Comparison of ENCODE assay signal across 8 cellular contexts in the genomic region with DNA sequence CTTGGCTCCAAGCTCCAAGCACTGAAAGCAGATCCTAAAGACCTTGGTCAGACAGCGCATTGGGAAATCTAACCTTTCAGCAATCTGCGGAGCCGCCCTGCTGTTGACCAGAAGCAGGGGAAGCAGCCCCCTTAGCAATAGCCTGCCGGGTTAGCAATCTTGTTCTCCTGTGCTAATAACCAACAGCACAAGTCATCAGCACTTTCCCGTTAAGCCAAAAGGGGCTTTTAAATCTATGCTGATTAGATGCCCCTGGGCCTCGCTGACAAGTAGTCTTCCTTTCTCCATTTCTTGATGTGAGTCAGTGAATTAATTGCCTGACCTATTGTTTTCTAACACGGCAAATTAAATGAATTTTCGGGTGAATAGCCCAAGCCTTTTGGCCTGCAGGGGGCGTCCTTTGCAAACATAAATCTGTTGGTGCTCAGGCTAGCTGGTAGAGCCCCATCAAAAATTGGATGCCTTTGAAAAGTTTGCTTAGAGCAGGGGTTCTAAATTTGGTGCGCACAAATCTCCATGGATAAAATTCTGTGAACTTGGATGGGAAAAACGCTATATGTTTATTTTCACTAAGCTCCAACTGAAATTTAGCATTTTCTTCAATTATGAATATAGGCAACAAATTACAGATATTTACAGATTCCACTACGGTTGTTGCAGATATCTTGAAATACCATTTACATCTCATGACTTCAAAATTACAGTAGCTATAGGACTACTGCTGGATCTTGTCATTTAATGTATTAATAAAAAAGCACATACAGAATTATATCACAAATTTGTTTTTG. TPM values are rescaled to one million over a fixed set of nuclear protein-coding genes. Genes with fewer than 3 reads are reported as not detected.
DNase-seq lines count a peak whose midpoint lies in the region; ATAC-seq and TF ChIP-seq lines count a peak whose summit lies in the region.

No MANE protein-coding gene starts in this region.

- H2BK12ac ChIP-seq in H9 (ENCODE audit: insufficient read length, low read depth, low read length): no peak overlapping the region

- peak overlapping the region; percentile 43 to 62; a peak in 3 of 5 replicates for H3K4me3 Mint-ChIP-seq in H9

- H3K27ac ChIP-seq in H9 (ENCODE audit: insufficient read length, low read depth, low read length) (no peak overlapping the region), colonic mucosa (no peak overlapping the region), liver (ENCODE audit: low read depth in 1 of 2, low read length in 2 of 2) (peak overlapping the region; percentile 39 to 71)

- H3K4me1 Mint-ChIP-seq in H9: peaks cover 26 to 34% of the 10 kb centered on the region in 2 experiments

- DNase-seq in DMS 273 treated with DMSO at 0.1 percent for 48 hours (lab: John Stamatoyannopoulos, UW): peak; percentile 11
- DNase-seq in H9: peak; percentile 81
- peak; percentile 9 for DNase-seq in NCI-H446 treated with DMSO at 0.1 percent for 48 hours (lab: John Stamatoyannopoulos, UW)
- DNase-seq in activated CD4-positive, alpha-beta T cell treated with anti-CD3 and anti-CD28 coated beads for 24 hours (ENCODE audit: low read depth in 2 of 2): peak; percentile 76 to 86
- peak; percentile 90 for DNase-seq in colonic mucosa
- peak; percentile 86 for DNase-seq in stimulated activated CD4-positive, alpha-beta T cell treated with anti-CD3 and anti-CD28 coated beads, Interleukin-4, amount 100 ng/mL, for 1 hour

- H3K27me3 ChIP-seq in H9 (ENCODE audit: insufficient read depth, low read length): no peaks in the 10 kb centered on the region
- no peaks in the 10 kb centered on the region for H3K27me3 ChIP-seq in colonic mucosa
- no peaks in the 10 kb centered on the region for H3K27me3 ChIP-seq in liver (ENCODE audit: control insufficient read depth in 4 of 4, insufficient read depth in 4 of 4, low read length in 3 of 4)

- no peaks in the 10 kb centered on the region for H3K79me1 ChIP-seq in H9 (ENCODE audit: insufficient read depth, low read depth, low read length, poor library complexity, severe bottlenecking)

- H3K23ac ChIP-seq in H9 (ENCODE audit: insufficient read length, low read depth, low read length): no peak overlapping the region

- H2BK120ac ChIP-seq in H9 (ENCODE audit: low read depth, low read length, poor library complexity, severe bottlenecking): no peak overlapping the region

- H3T11ph ChIP-seq in H9 (ENCODE audit: low read length): no peak overlapping the region

- H3K27ac Mint-ChIP-seq in H9: peak overlapping the region in 2 of 3 experiments; percentile 73 to 94; a peak in 3 of 7 replicates

- H3K9ac ChIP-seq in H9 (ENCODE audit: extremely low read depth, insufficient read length, low read length) (no peak overlapping the region), colonic mucosa (ENCODE audit: low read depth in 2 of 2, low read length in 2 of 2) (no peak overlapping the region), liver (ENCODE audit: low read depth in 1 of 2, low read length in 2 of 2) (peak overlapping the region; percentile 36 to 67)

- no peaks in the 10 kb centered on the region; a peak in 1 of 5 replicates for H3K9me3 Mint-ChIP-seq in H9

- H3K14ac ChIP-seq in H9 (ENCODE audit: insufficient read depth, low read length): no peak overlapping the region

- no peaks in the 10 kb centered on the region for H3K79me2 ChIP-seq in H9 (ENCODE audit: insufficient read depth, low read length)

- H4K8ac ChIP-seq in H9 (replicated peaks; ENCODE audit: insufficient read length, low read depth, low read length): no peak overlapping the region

- no peak overlapping the region for H3K4me3 ChIP-seq in colonic mucosa
- H3K4me3 ChIP-seq in liver (ENCODE audit: low read depth in 1 of 3, low read length in 3 of 3): peak overlapping the region; percentile 21 to 46 (median 42)

- peak overlapping the region; percentile 55 for H3K4me2 ChIP-seq in H9 (ENCODE audit: insufficient read depth, insufficient read length, low read length)

- H4K20me1 ChIP-seq in H9 (ENCODE audit: control insufficient read depth, insufficient read depth, insufficient read length): no peaks in the 10 kb centered on the region

- peaks cover 4% of the 10 kb centered on the region for H3K23me2 ChIP-seq in H9 (ENCODE audit: insufficient read length, low read depth, low read length, poor library complexity, severe bottlenecking)

- no peak overlapping the region for H2BK20ac ChIP-seq in H9 (ENCODE audit: low read depth, low read length, poor library complexity, severe bottlenecking)

- no peak overlapping the region for H3K56ac ChIP-seq in H9 (ENCODE audit: insufficient read length, low read depth, low read length)

- intact Hi-C loops in colonic mucosa (cut with DNase I): loop anchor here (5.0 to 10.0 kb wide), 3 partner anchors 327 to 755 kb away; partner anchors contain the start of gene SPATS2L

- TF ChIP-seq CTCF in H9 (conservative IDR thresholded peaks at IDR 0.05): peak; percentile 94
- TF ChIP-seq CTCF in colonic mucosa (IDR thresholded peaks at IDR 0.05): peak; percentile 89
- peak; percentile 92 for TF ChIP-seq CTCF in liver (IDR thresholded peaks at IDR 0.05; ENCODE audit: low read depth, low read length, missing input control)

- no peaks in the 10 kb centered on the region for H3K36me3 Mint-ChIP-seq in H9 (ENCODE audit: insufficient read depth in 1 of 3, low read depth in 3 of 3)

- H3K4ac ChIP-seq in H9 (ENCODE audit: low read depth, low read length): no peak overlapping the region

- no peak overlapping the region for H2BK5ac ChIP-seq in H9 (ENCODE audit: insufficient read length, low read length)

- peak; percentile 95 to 97 for TF ChIP-seq RAD21 in liver (IDR thresholded peaks at IDR 0.05)

- H4K5ac ChIP-seq in H9 (ENCODE audit: insufficient read length, low read depth, low read length): no peak overlapping the region

- H4K91ac ChIP-seq in H9 (ENCODE audit: insufficient read length, low read depth, low read length): no peak overlapping the region

- H3K9me3 ChIP-seq in H9 (ENCODE audit: control insufficient read depth, low read depth, low read length) (no peaks in the 10 kb centered on the region), colonic mucosa (no peaks in the 10 kb centered on the region), liver (ENCODE audit: control insufficient read depth in 4 of 4, low read length in 3 of 4) (no peaks in the 10 kb centered on the region)

- no peaks in the 10 kb centered on the region for H3K27me3 Mint-ChIP-seq in H9 (ENCODE audit: low read depth)

- WGBS in H9 (ENCODE audit: extremely low coverage, insufficient read length, low lambda C conversion rate): no CpG with 5 or more reads among the region's 12 CpGs
- 10% methylated on average over 12 of the region's 12 CpGs for WGBS in liver

- H3K36me3 ChIP-seq in colonic mucosa (no peaks in the 10 kb centered on the region), liver (ENCODE audit: control insufficient read depth in 4 of 4, insufficient read depth in 3 of 4, low read depth in 1 of 4, low read length in 3 of 4) (no peaks in the 10 kb centered on the region)

- peak overlapping the region; percentile 97 for H2AFZ ChIP-seq in H9 (ENCODE audit: low read length)

- H2BK15ac ChIP-seq in H9 (ENCODE audit: low read depth, low read length): no peak overlapping the region

- no peak for ATAC-seq in GM21723 (IDR thresholded peaks at IDR 0.05; ENCODE audit: unreplicated experiment)

- H2AK5ac ChIP-seq in H9 (ENCODE audit: insufficient read length, low read length): no peak overlapping the region

- H3K4me1 ChIP-seq in H9 (ENCODE audit: insufficient read depth, low read length): peaks cover 3% of the 10 kb centered on the region
- H3K4me1 ChIP-seq in colonic mucosa: peaks cover 7% of the 10 kb centered on the region
- H3K4me1 ChIP-seq in liver (ENCODE audit: control insufficient read depth in 4 of 4, insufficient read depth in 4 of 4, low read length in 3 of 4): peaks cover 0 to 36% (median 30%) of the 10 kb centered on the region in 4 donors

- H3K18ac ChIP-seq in H9 (ENCODE audit: insufficient read length, low read depth, low read length): no peak overlapping the region

TF ChIP-seq in liver, 16 proteins besides CTCF, POLR2A, EP300 and RAD21 (continues in another document):
- TF ChIP-seq NR2F2 (IDR thresholded peaks at IDR 0.05): peak; percentile 33
- TF ChIP-seq REST (IDR thresholded peaks at IDR 0.05): peak; percentile 6
- peak in 1 of 2 donors; percentile 26 for TF ChIP-seq HNF4A (conservative IDR thresholded peaks at IDR 0.05)
- no peak for TF ChIP-seq HNF4G (IDR thresholded peaks at IDR 0.05)
- TF ChIP-seq YY1 (IDR thresholded peaks at IDR 0.05): no peak
- no peak for TF ChIP-seq JUND (IDR thresholded peaks at IDR 0.05)
- no peak for TF ChIP-seq GABPA (IDR thresholded peaks at IDR 0.05 in 1 of 2, conservative IDR thresholded peaks at IDR 0.05 in 1 of 2)
- TF ChIP-seq TAF1 (conservative IDR thresholded peaks at IDR 0.05): no peak

RNA-seq across cellular contexts. Expression of gene MAIP1, which starts 24.7 kb away (rescaled TPM):
- total RNA-seq in H9 (2021): 28.6 and 32.3 TPM in 2 replicates
- 10 to 100 TPM; 35.5 to 37.3 TPM for total RNA-seq in colonic mucosa
- 10 to 100 TPM; 23.0 to 23.8 TPM for total RNA-seq in liver
- polyA plus RNA-seq in liver: 10 to 100 TPM; 33.4 to 40.2 TPM

RNA-seq across cellular contexts. Expression of gene TYW5, which starts 24.7 kb away (rescaled TPM):
- total RNA-seq in H9 (2021) (16.5 and 17.7 TPM in 2 replicates), colonic mucosa (1 to 10 TPM; 7.6 to 8.1 TPM), liver (1 to 10 TPM; 6.3 to 6.8 TPM)
- polyA plus RNA-seq in liver: 1 to 10 TPM; 2.0 to 3.4 TPM

Comparison
In these comparisons a context has a peak if more than half of its experiments do, and no peak if none do; other contexts are left out.
1. DNase-seq: peak in every context shown above with its lines; median percentile 90 in colonic mucosa; 86 in stimulated activated CD4-positive, alpha-beta T cell treated with anti-CD3 and anti-CD28 coated beads, Interleukin-4, amount 100 ng/mL, for 1 hour; 81 in H9; 81 in activated CD4-positive, alpha-beta T cell treated with anti-CD3 and anti-CD28 coated beads for 24 hours; 11 in DMS 273 treated with DMSO at 0.1 percent for 48 hours; 9 in NCI-H446 treated with DMSO at 0.1 percent for 48 hours.
2. H3K27ac ChIP-seq: peak in liver (2 of 2); none in H9 (single experiment) and colonic mucosa (single experiment).
3. H3K9ac ChIP-seq: peak in liver (2 of 2); none in H9 (single experiment) and colonic mucosa (0 of 2).
4. Peak in every context shown above with its lines, with median percentiles within 50 percentile points of each other: CTCF ChIP-seq.